Comparison of ENCODE assay signal across 22 cellular contexts in the genomic region with DNA sequence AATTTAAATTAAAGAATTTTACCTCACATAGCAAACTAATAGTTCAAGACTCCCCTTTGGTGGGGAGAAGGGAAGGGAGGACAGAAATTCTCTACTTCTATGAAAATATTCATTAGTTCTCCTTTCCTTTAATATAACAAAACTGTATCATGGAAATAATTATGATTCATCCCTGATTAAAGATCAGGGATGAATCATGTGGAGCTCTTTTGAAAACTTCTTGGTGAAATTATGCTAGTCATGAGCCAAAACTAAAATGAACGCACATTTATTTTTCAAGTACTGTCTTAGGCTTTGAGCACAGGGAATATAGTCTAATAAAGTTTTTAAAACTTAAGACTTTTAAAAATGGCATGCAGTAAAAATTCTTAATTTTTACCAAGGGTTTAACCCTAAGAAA. TPM values are rescaled to one million over a fixed set of nuclear protein-coding genes. Genes with fewer than 3 reads are reported as not detected.
DNase-seq lines count a peak whose midpoint lies in the region; ATAC-seq and TF ChIP-seq lines count a peak whose summit lies in the region.
"Had no signal": no experiment of that assay in that cellular context is flagged by ENCODE, and none has a peak within 500 bp of the region (broad histone marks: within the 10 kb centered on the region; RNA-seq: fewer than 3 reads in every experiment).

No MANE protein-coding gene starts in this region.

- no peaks in the 10 kb centered on the region for H3K27me3 Mint-ChIP-seq in activated naive CD8-positive, alpha-beta T cell
- H3K27me3 Mint-ChIP-seq in activated naive CD8-positive, alpha-beta T cell treated with anti-CD3 and anti-CD28 coated beads, Interleukin-2, amount 50 U/mL, for 24 hours: no peaks in the 10 kb centered on the region
- H3K27me3 Mint-ChIP-seq: CD4-positive, alpha-beta memory T cell had no signal

- peaks cover 8% of the 10 kb centered on the region for H3K36me3 Mint-ChIP-seq in activated naive CD8-positive, alpha-beta T cell
- peaks cover 20% of the 10 kb centered on the region for H3K36me3 Mint-ChIP-seq in activated naive CD8-positive, alpha-beta T cell treated with anti-CD3 and anti-CD28 coated beads, Interleukin-2, amount 50 U/mL, for 24 hours (ENCODE audit: low read depth)

- peaks cover 21 to 36% of the 10 kb centered on the region in 2 donors for H3K4me1 ChIP-seq in adrenal gland (replicated peaks in 1 of 2)
- H3K4me1 ChIP-seq: psoas muscle had no signal

- H3K27ac ChIP-seq in adrenal gland: peak overlapping the region; percentile 25 to 77 (median 61)
- H3K27ac ChIP-seq: psoas muscle, RWPE1, spleen had no signal

- H3K4me1 Mint-ChIP-seq in activated naive CD8-positive, alpha-beta T cell (ENCODE audit: low read depth): peaks cover 39% of the 10 kb centered on the region
- H3K4me1 Mint-ChIP-seq in activated naive CD8-positive, alpha-beta T cell treated with anti-CD3 and anti-CD28 coated beads, Interleukin-2, amount 50 U/mL, for 24 hours: peaks cover 32% of the 10 kb centered on the region
- H3K4me1 Mint-ChIP-seq: mesothelial cell of epicardium, nephron progenitor cell had no signal

- H3K27ac Mint-ChIP-seq in activated naive CD8-positive, alpha-beta T cell: peak overlapping the region; percentile 76
- no peak overlapping the region for H3K27ac Mint-ChIP-seq in activated naive CD8-positive, alpha-beta T cell treated with anti-CD3 and anti-CD28 coated beads, Interleukin-2, amount 50 U/mL, for 24 hours
- H3K27ac Mint-ChIP-seq: CD4-positive, alpha-beta memory T cell; mesothelial cell of epicardium; nephron progenitor cell had no signal

- TF ChIP-seq CTCF in adrenal gland (IDR thresholded peaks at IDR 0.05) (no peak), fibroblast of the aortic adventitia (IDR thresholded peaks at IDR 0.05; ENCODE audit: insufficient read depth, low read length) (no peak)

- intact Hi-C loops in adrenal gland (cut with DNase I): no loop called here

- DNase-seq in activated naive CD8-positive, alpha-beta T cell treated with anti-CD3 and anti-CD28 coated beads, Interleukin-2, amount 50 U/mL, for 24 hours: no peak
- DNase-seq in adrenal gland (no peak), fibroblast of the aortic adventitia (ENCODE audit: low read depth) (peak; percentile 69), T-helper 2 cell (no peak), HUDEP-2 (lab: John Stamatoyannopoulos, UW; ENCODE audit: unreplicated experiment in 76 of 76) (no peak), NCI-H446 treated with DMSO at 0.1 percent for 48 hours (lab: John Stamatoyannopoulos, UW) (no peak)
- DNase-seq: activated gamma-delta T cell treated with Interleukin-2 at 50 U/mL for 16 hours; CD4-positive, alpha-beta memory T cell; DMS53; KBM-7; NCI-H1092; NCI-H2081 treated with DMSO at 0.1 percent for 48 hours; NCI-H510A treated with DMSO at 0.1 percent for 48 hours; nephron progenitor cell; psoas muscle; spleen; stimulated activated CD4-positive, alpha-beta T cell treated with anti-CD3 and anti-CD28 coated beads, Interleukin-4, amount 100 ng/mL, for 4 hours had no signal

- H3K36me3 ChIP-seq in adrenal gland (replicated peaks in 1 of 2): no peaks in the 10 kb centered on the region

- no peaks in the 10 kb centered on the region for H3K9me3 ChIP-seq in adrenal gland (replicated peaks in 1 of 3)
- H3K9me3 ChIP-seq: gastroesophageal sphincter, psoas muscle, spleen had no signal

- H3K27me3 ChIP-seq in adrenal gland: no peaks in the 10 kb centered on the region
- H3K27me3 ChIP-seq: gastroesophageal sphincter, spleen had no signal

- no peak overlapping the region for H3K4me3 ChIP-seq in adrenal gland
- H3K4me3 ChIP-seq in fibroblast of the aortic adventitia (ENCODE audit: low read depth, low read length): no peak overlapping the region
- H3K4me3 ChIP-seq: gastroesophageal sphincter, psoas muscle, spleen had no signal

- no peaks in the 10 kb centered on the region for H3K9me3 Mint-ChIP-seq in activated naive CD8-positive, alpha-beta T cell (ENCODE audit: low read depth)
- H3K9me3 Mint-ChIP-seq in activated naive CD8-positive, alpha-beta T cell treated with anti-CD3 and anti-CD28 coated beads, Interleukin-2, amount 50 U/mL, for 24 hours: no peaks in the 10 kb centered on the region
- H3K9me3 Mint-ChIP-seq: CD4-positive, alpha-beta memory T cell; mesothelial cell of epicardium; nephron progenitor cell had no signal

- 35 to 47% (median 40%) methylated on average over 1 of the region's 1 CpG for WGBS in adrenal gland, 4 donors

- ATAC-seq in activated naive CD8-positive, alpha-beta T cell treated with anti-CD3 and anti-CD28 coated beads, Interleukin-2, amount 50 U/mL, for 24 hours: no peak
- ATAC-seq in GM18861 (IDR thresholded peaks at IDR 0.05; ENCODE audit: unreplicated experiment): no peak
- ATAC-seq: gastroesophageal sphincter, psoas muscle had no signal

- no peak overlapping the region for H3K4me3 Mint-ChIP-seq in activated naive CD8-positive, alpha-beta T cell
- no peak overlapping the region for H3K4me3 Mint-ChIP-seq in activated naive CD8-positive, alpha-beta T cell treated with anti-CD3 and anti-CD28 coated beads, Interleukin-2, amount 50 U/mL, for 24 hours
- H3K4me3 Mint-ChIP-seq: CD4-positive, alpha-beta memory T cell; mesothelial cell of epicardium; nephron progenitor cell had no signal

- peak in 1 of 2 donors; percentile 24 for TF ChIP-seq POLR2A in adrenal gland (IDR thresholded peaks at IDR 0.05)

RNA-seq across cellular contexts. Expression of gene TMBIM4, which starts 17.1 kb away (rescaled TPM):
- total RNA-seq in adrenal gland: 100 to 1,000 TPM; 173 to 291 (median 226) TPM
- polyA plus RNA-seq in adrenal gland: 100 to 1,000 TPM in 2 of 3 donors, 10 to 100 TPM in 1; 94.3 to 248 (median 149) TPM
- 115 and 220 TPM in 2 replicates for total RNA-seq in fibroblast of the aortic adventitia (ENCODE audit: low replicate concordance)

RNA-seq across cellular contexts. Expression of gene LLPH, which starts 22.2 kb away (rescaled TPM):
- total RNA-seq in adrenal gland: 10 to 100 TPM in 7 of 8 donors, 1 to 10 TPM in 1; 5.5 to 47.8 (median 33.3) TPM
- 100 to 1,000 TPM in 1 of 3 donors, 10 to 100 TPM in 2; 15.2 to 145 (median 16.1) TPM for polyA plus RNA-seq in adrenal gland
- total RNA-seq in fibroblast of the aortic adventitia (ENCODE audit: low replicate concordance): 5.9 and 9.3 TPM in 2 replicates

RNA-seq across cellular contexts. Expression of gene IRAK3, which starts 36.3 kb away (rescaled TPM):
- total RNA-seq in adrenal gland: 10 to 100 TPM in 5 of 8 donors, 1 to 10 TPM in 3; 7.1 to 29.0 (median 11.6) TPM
- 1 to 10 TPM; 3.3 to 6.4 (median 4.9) TPM for polyA plus RNA-seq in adrenal gland
- total RNA-seq in fibroblast of the aortic adventitia (ENCODE audit: low replicate concordance): 20.0 and 21.4 TPM in 2 replicates
